In genomic region chr3:126100216-126100615, GRCh38 we compare ENCODE assay signal across 1 cellular context.
TF ChIP-seq lines count a peak whose summit lies in the region.

No MANE protein-coding gene starts in this region.

TF ChIP-seq in GM12878, 131 proteins besides CTCF, POLR2A, EP300 and RAD21:
- TF ChIP-seq FOXM1 (IDR thresholded peaks at IDR 0.05; ENCODE audit: low read depth, low read length) (0 out of 2 replicates have a peak, but pooled peaks have one; percentile 6), E2F4 (IDR thresholded peaks at IDR 0.05; ENCODE audit: low read depth, low read length) (no peak)
